ENCODE assay signal across 18 cellular contexts in genomic region chr14:65137648-65138317, GRCh38. TPM values are rescaled to one million over a fixed set of nuclear protein-coding genes. Genes with fewer than 3 reads are reported as not detected.
DNase-seq lines count a peak whose midpoint lies in the region; ATAC-seq lines count a peak whose summit lies in the region.
"Had no signal": no experiment of that assay in that cellular context is flagged by ENCODE, and none has a peak within 500 bp of the region (broad histone marks: within the 10 kb centered on the region; RNA-seq: fewer than 3 reads in every experiment).

No MANE protein-coding gene starts in this region.

- intact Hi-C loops in left colon (cut with DNase I, micrococcal nuclease), result no loop called here

- no peaks in the 10 kb centered on the region for H3K36me3 ChIP-seq in MG63
- H3K36me3 ChIP-seq: thyroid gland had no signal

- no peaks in the 10 kb centered on the region for H3K9me3 ChIP-seq in MG63
- H3K9me3 ChIP-seq: psoas muscle, thyroid gland had no signal

- DNase-seq in DMS79 (lab: John Stamatoyannopoulos, UW), result peak; percentile 60
- DNase-seq in MG63, result peak; percentile 54
- DNase-seq in astrocyte of the hippocampus (ENCODE audit: low read depth, low spot score), result peak; percentile 15
- no peak for DNase-seq in left colon
- no peak for DNase-seq in NOMO-1 treated with dmso at 0.1 percent for 144 hours (lab: John Stamatoyannopoulos, UW; ENCODE audit: unreplicated experiment)
- DNase-seq in DMS114 treated with DMSO at 0.1 percent for 48 hours (lab: John Stamatoyannopoulos, UW; ENCODE audit: unreplicated experiment), result no peak
- DNase-seq in AG20443 (ENCODE audit: low spot score), result no peak
- DNase-seq: activated CD8-positive, alpha-beta memory T cell treated with anti-CD3 and anti-CD28 coated beads for 24 hours; amygdala; OCI-M1; psoas muscle; T1000; thyroid gland had no signal

- peak; percentile 45 for ATAC-seq in left colon
- no peak for ATAC-seq in HG03025 (IDR thresholded peaks at IDR 0.05; ENCODE audit: low FRiP score, unreplicated experiment)
- ATAC-seq: activated CD4-positive, CD25-positive, alpha-beta regulatory T cell treated with anti-CD3 and anti-CD28 coated beads, Interleukin-2, amount 50 U/mL, for 24 hours; activated T-helper 17 cell treated with anti-CD3 and anti-CD28 coated beads, Interleukin-2, amount 50 U/mL, for 72 hours; psoas muscle; stimulated activated effector memory CD8-positive, alpha-beta T cell treated with anti-CD3 and anti-CD28 coated beads, Interleukin-12 subunit alpha, Interleukin-12 subunit beta, amount 100 ng/mL, for 72 hours had no signal

- no peak overlapping the region for H3K4me3 ChIP-seq in MG63
- H3K4me3 ChIP-seq: psoas muscle, SK-N-MC, thyroid gland had no signal

- H3K27me3 ChIP-seq in MG63, result no peaks in the 10 kb centered on the region
- H3K27me3 ChIP-seq: thyroid gland had no signal

RNA-seq across cellular contexts. Expression of gene MAX, which starts 35.5 kb away (rescaled TPM):
- 26.6 and 30.8 TPM in 2 replicates for total RNA-seq in MG63 (2014; rRNA removed; shearing (Covaris generic); ENCODE audit: low replicate concordance)
- total RNA-seq in left colon, result 100 to 1,000 TPM in 1 of 2 donors, 10 to 100 TPM in 1; 95.5 to 137 TPM

Comparison
In these comparisons a context has a peak if more than half of its experiments do, and no peak if none do; other contexts are left out.
1. DNase-seq: peak in DMS79 (single experiment), MG63 (single experiment) and astrocyte of the hippocampus (single experiment); none in left colon (0 of 2), NOMO-1 treated with dmso at 0.1 percent for 144 hours (single experiment), DMS114 treated with DMSO at 0.1 percent for 48 hours (single experiment) and AG20443 (single experiment).